In the genomic region with DNA sequence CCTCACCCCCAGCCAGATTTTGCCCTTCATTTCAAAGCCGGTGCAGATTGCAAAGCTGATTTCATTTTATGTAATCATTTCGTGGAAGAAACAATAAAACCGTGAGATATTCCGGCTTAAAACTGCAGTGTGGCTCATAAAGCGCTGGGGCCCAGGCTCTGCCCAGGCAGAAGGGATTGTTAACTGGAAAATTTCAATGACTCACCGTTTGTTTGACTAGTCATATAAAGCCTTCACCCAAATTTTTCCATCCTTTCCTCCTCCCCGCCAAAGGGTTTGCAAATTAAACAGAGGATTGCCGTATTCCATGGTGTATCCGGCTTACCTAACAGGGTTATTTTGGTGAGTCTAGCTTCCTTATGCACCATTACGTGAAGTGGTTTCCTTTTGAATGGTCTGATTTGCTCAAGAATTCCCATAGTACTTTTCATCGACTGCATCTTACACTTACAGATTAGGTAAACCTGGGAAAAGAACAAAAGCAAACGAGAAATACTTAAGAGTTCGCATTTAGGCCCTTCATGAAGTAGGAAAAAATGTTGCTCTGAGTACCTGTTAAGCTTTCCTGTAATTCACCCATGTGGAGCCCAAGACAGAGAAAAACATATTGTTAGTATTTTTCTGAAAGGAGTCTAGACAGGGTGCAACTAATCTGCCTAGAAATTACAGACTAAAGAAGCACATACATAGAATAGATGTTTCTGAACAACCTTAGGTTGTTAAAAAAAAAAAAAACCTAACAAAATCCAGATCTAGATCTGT, we compare ENCODE assay signal across 1 cellular context.
TF ChIP-seq lines count a peak whose summit lies in the region.

No MANE protein-coding gene starts in this region.

TF ChIP-seq in K562, 482 proteins besides CTCF, POLR2A, EP300 and RAD21 (continued from another document):
- TF ChIP-seq, protein P1, sequence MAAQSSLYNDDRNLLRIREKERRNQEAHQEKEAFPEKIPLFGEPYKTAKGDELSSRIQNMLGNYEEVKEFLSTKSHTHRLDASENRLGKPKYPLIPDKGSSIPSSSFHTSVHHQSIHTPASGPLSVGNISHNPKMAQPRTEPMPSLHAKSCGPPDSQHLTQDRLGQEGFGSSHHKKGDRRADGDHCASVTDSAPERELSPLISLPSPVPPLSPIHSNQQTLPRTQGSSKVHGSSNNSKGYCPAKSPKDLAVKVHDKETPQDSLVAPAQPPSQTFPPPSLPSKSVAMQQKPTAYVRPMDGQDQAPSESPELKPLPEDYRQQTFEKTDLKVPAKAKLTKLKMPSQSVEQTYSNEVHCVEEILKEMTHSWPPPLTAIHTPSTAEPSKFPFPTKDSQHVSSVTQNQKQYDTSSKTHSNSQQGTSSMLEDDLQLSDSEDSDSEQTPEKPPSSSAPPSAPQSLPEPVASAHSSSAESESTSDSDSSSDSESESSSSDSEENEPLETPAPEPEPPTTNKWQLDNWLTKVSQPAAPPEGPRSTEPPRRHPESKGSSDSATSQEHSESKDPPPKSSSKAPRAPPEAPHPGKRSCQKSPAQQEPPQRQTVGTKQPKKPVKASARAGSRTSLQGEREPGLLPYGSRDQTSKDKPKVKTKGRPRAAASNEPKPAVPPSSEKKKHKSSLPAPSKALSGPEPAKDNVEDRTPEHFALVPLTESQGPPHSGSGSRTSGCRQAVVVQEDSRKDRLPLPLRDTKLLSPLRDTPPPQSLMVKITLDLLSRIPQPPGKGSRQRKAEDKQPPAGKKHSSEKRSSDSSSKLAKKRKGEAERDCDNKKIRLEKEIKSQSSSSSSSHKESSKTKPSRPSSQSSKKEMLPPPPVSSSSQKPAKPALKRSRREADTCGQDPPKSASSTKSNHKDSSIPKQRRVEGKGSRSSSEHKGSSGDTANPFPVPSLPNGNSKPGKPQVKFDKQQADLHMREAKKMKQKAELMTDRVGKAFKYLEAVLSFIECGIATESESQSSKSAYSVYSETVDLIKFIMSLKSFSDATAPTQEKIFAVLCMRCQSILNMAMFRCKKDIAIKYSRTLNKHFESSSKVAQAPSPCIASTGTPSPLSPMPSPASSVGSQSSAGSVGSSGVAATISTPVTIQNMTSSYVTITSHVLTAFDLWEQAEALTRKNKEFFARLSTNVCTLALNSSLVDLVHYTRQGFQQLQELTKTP (IDR thresholded peaks at IDR 0.05; ENCODE audit: low read depth in 1 of 2, partially characterized antibody in 2 of 2), result peak in 1 of 2 experiments; percentile 5
- peak; percentile 82 for TF ChIP-seq FOSL1 (tag; conservative IDR thresholded peaks at IDR 0.05)
- TF ChIP-seq JUND (IDR thresholded peaks at IDR 0.05; ENCODE audit: borderline replicate concordance, low read depth, low read length), result peak; percentile 61
- peak; percentile 32; the same call in 2 of the 3 replicates for TF ChIP-seq JUND (tag; IDR thresholded peaks at IDR 0.05; ENCODE audit: borderline replicate concordance, low read depth, low read length)
- TF ChIP-seq DPF2 (IDR thresholded peaks at IDR 0.05), result peak; percentile 58
- peak; percentile 68; the same call in 1 of the 2 replicates for TF ChIP-seq MIER1 (IDR thresholded peaks at IDR 0.05; ENCODE audit: low read depth)
- no peak for TF ChIP-seq ZNF41 (CRISPR knock-in tag; conservative IDR thresholded peaks at IDR 0.05)
- TF ChIP-seq U2AF2 (optimal IDR thresholded peaks at IDR 0.05; ENCODE audit: low read depth, low read length), result no peak
- TF ChIP-seq, protein P2, sequence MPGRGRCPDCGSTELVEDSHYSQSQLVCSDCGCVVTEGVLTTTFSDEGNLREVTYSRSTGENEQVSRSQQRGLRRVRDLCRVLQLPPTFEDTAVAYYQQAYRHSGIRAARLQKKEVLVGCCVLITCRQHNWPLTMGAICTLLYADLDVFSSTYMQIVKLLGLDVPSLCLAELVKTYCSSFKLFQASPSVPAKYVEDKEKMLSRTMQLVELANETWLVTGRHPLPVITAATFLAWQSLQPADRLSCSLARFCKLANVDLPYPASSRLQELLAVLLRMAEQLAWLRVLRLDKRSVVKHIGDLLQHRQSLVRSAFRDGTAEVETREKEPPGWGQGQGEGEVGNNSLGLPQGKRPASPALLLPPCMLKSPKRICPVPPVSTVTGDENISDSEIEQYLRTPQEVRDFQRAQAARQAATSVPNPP (IDR thresholded peaks at IDR 0.05; ENCODE audit: borderline replicate concordance, insufficient read depth, insufficient read length), result no peak
- no peak for TF ChIP-seq E2F3 (CRISPR knock-in tag; IDR thresholded peaks at IDR 0.05)
- TF ChIP-seq NCOR1 (IDR thresholded peaks at IDR 0.05), result no peak
- TF ChIP-seq, protein P3, sequence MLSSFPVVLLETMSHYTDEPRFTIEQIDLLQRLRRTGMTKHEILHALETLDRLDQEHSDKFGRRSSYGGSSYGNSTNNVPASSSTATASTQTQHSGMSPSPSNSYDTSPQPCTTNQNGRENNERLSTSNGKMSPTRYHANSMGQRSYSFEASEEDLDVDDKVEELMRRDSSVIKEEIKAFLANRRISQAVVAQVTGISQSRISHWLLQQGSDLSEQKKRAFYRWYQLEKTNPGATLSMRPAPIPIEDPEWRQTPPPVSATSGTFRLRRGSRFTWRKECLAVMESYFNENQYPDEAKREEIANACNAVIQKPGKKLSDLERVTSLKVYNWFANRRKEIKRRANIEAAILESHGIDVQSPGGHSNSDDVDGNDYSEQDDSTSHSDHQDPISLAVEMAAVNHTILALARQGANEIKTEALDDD (IDR thresholded peaks at IDR 0.05), result peak; percentile 60; the same call in 1 of the 2 replicates
- TF ChIP-seq MEF2D (tag; conservative IDR thresholded peaks at IDR 0.05; ENCODE audit: low read depth), result no peak
- TF ChIP-seq IRF2 (CRISPR knock-in tag; IDR thresholded peaks at IDR 0.05), result no peak
- no peak for TF ChIP-seq FOS (IDR thresholded peaks at IDR 0.05; ENCODE audit: extremely low read depth, insufficient read length)
- no peak for TF ChIP-seq ZNF445 (CRISPR knock-in tag; IDR thresholded peaks at IDR 0.05; ENCODE audit: low read depth)
- peak; percentile 47; the same call in 1 of the 2 replicates for TF ChIP-seq SMARCA4 (IDR thresholded peaks at IDR 0.05)
- TF ChIP-seq ARNT (IDR thresholded peaks at IDR 0.05), result no peak
- TF ChIP-seq FOXA3 (CRISPR knock-in tag; conservative IDR thresholded peaks at IDR 0.05 in 1 of 2, IDR thresholded peaks at IDR 0.05 in 1 of 2), result no peak
- no peak for TF ChIP-seq ZNF347 (CRISPR knock-in tag; IDR thresholded peaks at IDR 0.05; ENCODE audit: low read depth)
- TF ChIP-seq BDP1 (IDR thresholded peaks at IDR 0.05; ENCODE audit: insufficient read depth, insufficient read length), result no peak
- no peak for TF ChIP-seq ZNF707 (CRISPR knock-in tag; conservative IDR thresholded peaks at IDR 0.05)
- TF ChIP-seq, protein P4, sequence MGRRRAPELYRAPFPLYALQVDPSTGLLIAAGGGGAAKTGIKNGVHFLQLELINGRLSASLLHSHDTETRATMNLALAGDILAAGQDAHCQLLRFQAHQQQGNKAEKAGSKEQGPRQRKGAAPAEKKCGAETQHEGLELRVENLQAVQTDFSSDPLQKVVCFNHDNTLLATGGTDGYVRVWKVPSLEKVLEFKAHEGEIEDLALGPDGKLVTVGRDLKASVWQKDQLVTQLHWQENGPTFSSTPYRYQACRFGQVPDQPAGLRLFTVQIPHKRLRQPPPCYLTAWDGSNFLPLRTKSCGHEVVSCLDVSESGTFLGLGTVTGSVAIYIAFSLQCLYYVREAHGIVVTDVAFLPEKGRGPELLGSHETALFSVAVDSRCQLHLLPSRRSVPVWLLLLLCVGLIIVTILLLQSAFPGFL (CRISPR knock-in tag; IDR thresholded peaks at IDR 0.05), result no peak
- TF ChIP-seq ZNF217 (CRISPR knock-in tag; IDR thresholded peaks at IDR 0.05), result no peak
- no peak for TF ChIP-seq KAT7 (CRISPR knock-in tag; IDR thresholded peaks at IDR 0.05; ENCODE audit: borderline replicate concordance)
- TF ChIP-seq, protein P5, sequence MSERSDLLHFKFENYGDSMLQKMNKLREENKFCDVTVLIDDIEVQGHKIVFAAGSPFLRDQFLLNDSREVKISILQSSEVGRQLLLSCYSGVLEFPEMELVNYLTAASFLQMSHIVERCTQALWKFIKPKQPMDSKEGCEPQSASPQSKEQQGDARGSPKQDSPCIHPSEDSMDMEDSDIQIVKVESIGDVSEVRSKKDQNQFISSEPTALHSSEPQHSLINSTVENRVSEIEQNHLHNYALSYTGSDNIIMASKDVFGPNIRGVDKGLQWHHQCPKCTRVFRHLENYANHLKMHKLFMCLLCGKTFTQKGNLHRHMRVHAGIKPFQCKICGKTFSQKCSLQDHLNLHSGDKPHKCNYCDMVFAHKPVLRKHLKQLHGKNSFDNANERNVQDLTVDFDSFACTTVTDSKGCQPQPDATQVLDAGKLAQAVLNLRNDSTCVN (CRISPR knock-in tag; IDR thresholded peaks at IDR 0.05), result no peak
- TF ChIP-seq, protein P6, sequence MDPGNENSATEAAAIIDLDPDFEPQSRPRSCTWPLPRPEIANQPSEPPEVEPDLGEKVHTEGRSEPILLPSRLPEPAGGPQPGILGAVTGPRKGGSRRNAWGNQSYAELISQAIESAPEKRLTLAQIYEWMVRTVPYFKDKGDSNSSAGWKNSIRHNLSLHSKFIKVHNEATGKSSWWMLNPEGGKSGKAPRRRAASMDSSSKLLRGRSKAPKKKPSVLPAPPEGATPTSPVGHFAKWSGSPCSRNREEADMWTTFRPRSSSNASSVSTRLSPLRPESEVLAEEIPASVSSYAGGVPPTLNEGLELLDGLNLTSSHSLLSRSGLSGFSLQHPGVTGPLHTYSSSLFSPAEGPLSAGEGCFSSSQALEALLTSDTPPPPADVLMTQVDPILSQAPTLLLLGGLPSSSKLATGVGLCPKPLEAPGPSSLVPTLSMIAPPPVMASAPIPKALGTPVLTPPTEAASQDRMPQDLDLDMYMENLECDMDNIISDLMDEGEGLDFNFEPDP (CRISPR knock-in tag; IDR thresholded peaks at IDR 0.05), result no peak
- TF ChIP-seq FOXK1 (CRISPR knock-in tag; IDR thresholded peaks at IDR 0.05; ENCODE audit: borderline replicate concordance), result no peak
- no peak for TF ChIP-seq DDX20 (tag; IDR thresholded peaks at IDR 0.05; ENCODE audit: low read depth)
- TF ChIP-seq, protein P7, sequence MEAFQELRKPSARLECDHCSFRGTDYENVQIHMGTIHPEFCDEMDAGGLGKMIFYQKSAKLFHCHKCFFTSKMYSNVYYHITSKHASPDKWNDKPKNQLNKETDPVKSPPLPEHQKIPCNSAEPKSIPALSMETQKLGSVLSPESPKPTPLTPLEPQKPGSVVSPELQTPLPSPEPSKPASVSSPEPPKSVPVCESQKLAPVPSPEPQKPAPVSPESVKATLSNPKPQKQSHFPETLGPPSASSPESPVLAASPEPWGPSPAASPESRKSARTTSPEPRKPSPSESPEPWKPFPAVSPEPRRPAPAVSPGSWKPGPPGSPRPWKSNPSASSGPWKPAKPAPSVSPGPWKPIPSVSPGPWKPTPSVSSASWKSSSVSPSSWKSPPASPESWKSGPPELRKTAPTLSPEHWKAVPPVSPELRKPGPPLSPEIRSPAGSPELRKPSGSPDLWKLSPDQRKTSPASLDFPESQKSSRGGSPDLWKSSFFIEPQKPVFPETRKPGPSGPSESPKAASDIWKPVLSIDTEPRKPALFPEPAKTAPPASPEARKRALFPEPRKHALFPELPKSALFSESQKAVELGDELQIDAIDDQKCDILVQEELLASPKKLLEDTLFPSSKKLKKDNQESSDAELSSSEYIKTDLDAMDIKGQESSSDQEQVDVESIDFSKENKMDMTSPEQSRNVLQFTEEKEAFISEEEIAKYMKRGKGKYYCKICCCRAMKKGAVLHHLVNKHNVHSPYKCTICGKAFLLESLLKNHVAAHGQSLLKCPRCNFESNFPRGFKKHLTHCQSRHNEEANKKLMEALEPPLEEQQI (IDR thresholded peaks at IDR 0.05), result no peak
- TF ChIP-seq ZNF668 (CRISPR knock-in tag; IDR thresholded peaks at IDR 0.05), result no peak
- TF ChIP-seq FOXJ2 (tag; IDR thresholded peaks at IDR 0.05), result no peak
- TF ChIP-seq, protein P8, sequence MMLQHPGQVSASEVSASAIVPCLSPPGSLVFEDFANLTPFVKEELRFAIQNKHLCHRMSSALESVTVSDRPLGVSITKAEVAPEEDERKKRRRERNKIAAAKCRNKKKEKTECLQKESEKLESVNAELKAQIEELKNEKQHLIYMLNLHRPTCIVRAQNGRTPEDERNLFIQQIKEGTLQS (IDR thresholded peaks at IDR 0.05), result peak; percentile 81
- TF ChIP-seq, protein P8 (CRISPR knock-in tag; conservative IDR thresholded peaks at IDR 0.05), result no peak
- TF ChIP-seq SUPT5H (IDR thresholded peaks at IDR 0.05), result no peak
- TF ChIP-seq MAFK (IDR thresholded peaks at IDR 0.05; ENCODE audit: low read length), result 0 out of 2 replicates have a peak, but pooled peaks have one; percentile 3
